8 cellular contexts compared by ENCODE assay signal in genomic region chr2:201261471-201261870, GRCh38. TPM values are rescaled to one million over a fixed set of nuclear protein-coding genes. Genes with fewer than 3 reads are reported as not detected.
DNase-seq lines count a peak whose midpoint lies in the region; ATAC-seq and TF ChIP-seq lines count a peak whose summit lies in the region.

No MANE protein-coding gene starts in this region.

- peaks cover 18 to 40% of the 10 kb centered on the region in 2 donors for H3K36me3 Mint-ChIP-seq in CD4-positive, alpha-beta memory T cell
- H3K36me3 Mint-ChIP-seq in T-cell (peaks cover 33% of the 10 kb centered on the region), neural progenitor cell (no peaks in the 10 kb centered on the region), Caco-2 (ENCODE audit: insufficient read depth, unreplicated experiment) (peaks cover 12% of the 10 kb centered on the region)
- peaks cover 36% of the 10 kb centered on the region for H3K36me3 Mint-ChIP-seq in activated naive CD4-positive, alpha-beta T cell treated with anti-CD3 and anti-CD28 coated beads, Interleukin-2, amount 10 ng/mL, durations not matched to agents 7 days and 5 days

- H3K27ac Mint-ChIP-seq in CD4-positive, alpha-beta memory T cell: peak overlapping the region; percentile 95 to 100 (median 99)
- peak overlapping the region; percentile 98 to 99 for H3K27ac Mint-ChIP-seq in T-cell
- peak overlapping the region; percentile 96 for H3K27ac Mint-ChIP-seq in activated naive CD4-positive, alpha-beta T cell treated with anti-CD3 and anti-CD28 coated beads, Interleukin-2, amount 10 ng/mL, durations not matched to agents 7 days and 5 days
- H3K27ac Mint-ChIP-seq in neural progenitor cell: no peak overlapping the region
- no peak overlapping the region for H3K27ac Mint-ChIP-seq in Caco-2 (ENCODE audit: unreplicated experiment)

- H3K79me2 ChIP-seq in neural progenitor cell (ENCODE audit: low read depth): no peaks in the 10 kb centered on the region

- H3K4me1 ChIP-seq in CD4-positive, alpha-beta memory T cell (ENCODE audit: insufficient read depth, low read length): peaks cover 79% of the 10 kb centered on the region
- H3K4me1 ChIP-seq in neural progenitor cell: peaks cover 11% of the 10 kb centered on the region
- peaks cover 8% of the 10 kb centered on the region for H3K4me1 ChIP-seq in Caco-2

- H2AFZ ChIP-seq in neural progenitor cell (replicated peaks): peak overlapping the region; percentile 53

- no peak for TF ChIP-seq CTCF in neural progenitor cell (IDR thresholded peaks at IDR 0.05)
- no peak for TF ChIP-seq CTCF in Caco-2 (IDR thresholded peaks at IDR 0.05; ENCODE audit: insufficient read depth in 1 of 2, low read depth in 1 of 2, low read length in 1 of 2, severe bottlenecking in 1 of 2, unreplicated experiment in 1 of 2)

- intact Hi-C loops in CD4-positive, alpha-beta memory T cell (cut with micrococcal nuclease): loop anchor here (2.0 kb wide), 1 partner anchor 17 kb away; no protein-coding TSS in a partner anchor
- intact Hi-C loops in Caco-2 (cut with micrococcal nuclease; ENCODE audit: unreplicated experiment): no loop called here

- H4K20me1 ChIP-seq in neural progenitor cell (ENCODE audit: low read depth): no peaks in the 10 kb centered on the region

- H3K9ac ChIP-seq in neural progenitor cell: no peak overlapping the region

- H3K4me1 Mint-ChIP-seq in CD4-positive, alpha-beta memory T cell: peaks cover 48 to 86% (median 65%) of the 10 kb centered on the region in 4 donors
- H3K4me1 Mint-ChIP-seq in T-cell: peaks cover 74 to 89% (median 78%) of the 10 kb centered on the region in 3 donors
- H3K4me1 Mint-ChIP-seq in activated naive CD4-positive, alpha-beta T cell treated with anti-CD3 and anti-CD28 coated beads, Interleukin-2, amount 10 ng/mL, durations not matched to agents 7 days and 5 days: peaks cover 81% of the 10 kb centered on the region
- peaks cover 26% of the 10 kb centered on the region for H3K4me1 Mint-ChIP-seq in neural progenitor cell
- H3K4me1 Mint-ChIP-seq in Caco-2 (ENCODE audit: low read depth, unreplicated experiment): peaks cover 8% of the 10 kb centered on the region

- POLR2A ChIA-PET in CD4-positive, alpha-beta memory T cell (lab: Charles Lee; ENCODE audit: partially characterized antibody): interaction anchor here (0.6 to 14.9 kb wide), 20 partner anchors 9 to 520 kb away, joined by 3 to 249 read pairs (median 16); partner anchors contain the start of genes ALS2, CASP10, CFLAR and CLK1
- POLR2A ChIA-PET in T-cell (lab: Charles Lee) (interaction anchor here (0.7 to 5.1 kb wide), 9 partner anchors 8 to 397 kb away, joined by 3 to 32 read pairs (median 5); partner anchors contain the start of gene CLK1 (in 1 of the 2)), Caco-2 (lab: Charles Lee) (no interaction called here)

- peak overlapping the region; percentile 86 for H3K27ac ChIP-seq in CD4-positive, alpha-beta memory T cell (ENCODE audit: low read depth, low read length)
- H3K27ac ChIP-seq in neural progenitor cell: no peak overlapping the region

- H3K4me3 ChIP-seq in CD4-positive, alpha-beta memory T cell (ENCODE audit: low read length in 2 of 2): peak overlapping the region; percentile 47 to 95
- H3K4me3 ChIP-seq in neural progenitor cell (no peak overlapping the region), Caco-2 (ENCODE audit: low read depth, low read length) (no peak overlapping the region)

- no peaks in the 10 kb centered on the region for H3K27me3 Mint-ChIP-seq in CD4-positive, alpha-beta memory T cell
- no peaks in the 10 kb centered on the region for H3K27me3 Mint-ChIP-seq in T-cell
- H3K27me3 Mint-ChIP-seq in activated naive CD4-positive, alpha-beta T cell treated with anti-CD3 and anti-CD28 coated beads, Interleukin-2, amount 10 ng/mL, durations not matched to agents 7 days and 5 days: no peaks in the 10 kb centered on the region
- peaks cover 4% of the 10 kb centered on the region for H3K27me3 Mint-ChIP-seq in neural progenitor cell (ENCODE audit: insufficient read depth, low read depth)
- H3K27me3 Mint-ChIP-seq in Caco-2 (ENCODE audit: insufficient read depth, unreplicated experiment): no peaks in the 10 kb centered on the region

- H3F3A ChIP-seq in neural progenitor cell (ENCODE audit: low read depth): peaks cover 2% of the 10 kb centered on the region

- CTCF ChIA-PET in CD4-positive, alpha-beta memory T cell (lab: Charles Lee; ENCODE audit: partially characterized antibody): interaction anchor here (0.6 to 9.0 kb wide), 7 partner anchors 12 to 193 kb away, joined by 3 to 108 read pairs (median 5); no protein-coding TSS in a partner anchor
- CTCF ChIA-PET in T-cell (lab: Charles Lee) (interaction anchor here (0.7 to 7.2 kb wide), 11 partner anchors 8 to 124 kb away, joined by 3 to 89 read pairs (median 4); no protein-coding TSS in a partner anchor), Caco-2 (lab: Charles Lee) (interaction anchor here (0.7 kb wide), 1 partner anchor 15 kb away, joined by 6 read pairs; no protein-coding TSS in a partner anchor)
- CTCF ChIA-PET in activated naive CD4-positive, alpha-beta T cell treated with anti-CD3 and anti-CD28 coated beads, Interleukin-2, amount 10 ng/mL, durations not matched to agents 7 days and 5 days (lab: Charles Lee): interaction anchor here (0.7 to 7.5 kb wide), 10 partner anchors 13 to 141 kb away, joined by 3 to 57 read pairs (median 5); partner anchors contain the start of gene CASP10

- peaks cover 0 to 2% (median 0%) of the 10 kb centered on the region in 8 donors for H3K9me3 Mint-ChIP-seq in CD4-positive, alpha-beta memory T cell
- H3K9me3 Mint-ChIP-seq in T-cell (no peaks in the 10 kb centered on the region), neural progenitor cell (no peaks in the 10 kb centered on the region), Caco-2 (ENCODE audit: unreplicated experiment) (no peaks in the 10 kb centered on the region)
- H3K9me3 Mint-ChIP-seq in activated naive CD4-positive, alpha-beta T cell treated with anti-CD3 and anti-CD28 coated beads, Interleukin-2, amount 10 ng/mL, durations not matched to agents 7 days and 5 days: no peaks in the 10 kb centered on the region

- H3K27me3 ChIP-seq in CD4-positive, alpha-beta memory T cell (ENCODE audit: insufficient read depth, low read length): no peaks in the 10 kb centered on the region
- H3K27me3 ChIP-seq in neural progenitor cell (no peaks in the 10 kb centered on the region), Caco-2 (replicated peaks; ENCODE audit: control insufficient read depth, insufficient read depth, low read length) (no peaks in the 10 kb centered on the region)

- peak overlapping the region; percentile 95 to 100 (median 98) for H3K4me3 Mint-ChIP-seq in CD4-positive, alpha-beta memory T cell
- H3K4me3 Mint-ChIP-seq in T-cell: peak overlapping the region; percentile 92 to 100 (median 97)
- peak overlapping the region; percentile 93 for H3K4me3 Mint-ChIP-seq in activated naive CD4-positive, alpha-beta T cell treated with anti-CD3 and anti-CD28 coated beads, Interleukin-2, amount 10 ng/mL, durations not matched to agents 7 days and 5 days
- H3K4me3 Mint-ChIP-seq in neural progenitor cell: no peak overlapping the region
- no peak overlapping the region for H3K4me3 Mint-ChIP-seq in Caco-2 (ENCODE audit: unreplicated experiment)

- ATAC-seq in T-cell (replicated peaks in 1 of 4) (peak in 3 of 4 experiments; percentile 6 to 11 (median 9)), HG03442 (IDR thresholded peaks at IDR 0.05; ENCODE audit: unreplicated experiment) (no peak), GM21390 (IDR thresholded peaks at IDR 0.05; ENCODE audit: unreplicated experiment) (no peak)

- peak; percentile 59 to 82 (median 64) for DNase-seq in CD4-positive, alpha-beta memory T cell
- DNase-seq in T-cell: peak in 33 of 34 experiments; percentile 23 to 63 (median 49)
- peak; percentile 83 for DNase-seq in activated naive CD4-positive, alpha-beta T cell treated with anti-CD3 and anti-CD28 coated beads, Interleukin-2, amount 10 ng/mL, durations not matched to agents 7 days and 5 days
- DNase-seq in neural progenitor cell (ENCODE audit: low spot score): no peak
- DNase-seq in NCI-H2171 (lab: John Stamatoyannopoulos, UW): no peak
- no peak for DNase-seq in Caco-2

- H3K4me2 ChIP-seq in neural progenitor cell: no peak overlapping the region

- no TSS peak for BruUV-seq in Caco-2 (replicated peaks; lab: Mats Ljungman, UMichigan)

- H3K9me3 ChIP-seq in CD4-positive, alpha-beta memory T cell (ENCODE audit: control insufficient read depth in 1 of 2, low read length in 2 of 2): no peaks in the 10 kb centered on the region
- no peaks in the 10 kb centered on the region for H3K9me3 ChIP-seq in neural progenitor cell (ENCODE audit: low read depth)
- H3K9me3 ChIP-seq in Caco-2: no peaks in the 10 kb centered on the region

- H3K36me3 ChIP-seq in CD4-positive, alpha-beta memory T cell (ENCODE audit: insufficient read depth, low read length): peaks cover 4% of the 10 kb centered on the region
- H3K36me3 ChIP-seq in neural progenitor cell: no peaks in the 10 kb centered on the region
- H3K36me3 ChIP-seq in Caco-2 (ENCODE audit: control insufficient read depth, insufficient read depth, low read length): no peaks in the 10 kb centered on the region

RNA-seq across cellular contexts. Expression of gene CASP8, which starts 1.1 kb away (rescaled TPM):
- total RNA-seq in CD4-positive, alpha-beta memory T cell: 100 to 1,000 TPM; 199 to 200 TPM
- 100 to 1,000 TPM in 1 of 2 donors, 10 to 100 TPM in 1; 30.6 to 108 TPM for polyA plus RNA-seq in CD4-positive, alpha-beta memory T cell
- total RNA-seq in T-cell (100 to 1,000 TPM; 116 to 306 (median 255) TPM), neural progenitor cell (ENCODE audit: low replicate concordance) (2.1 and 3.1 TPM in 2 replicates), Caco-2 (2022) (32.1 and 33.4 TPM in 2 replicates)

Comparison
In these comparisons a context has a peak if more than half of its experiments do, and no peak if none do; other contexts are left out.
1. DNase-seq: peak in CD4-positive, alpha-beta memory T cell (5 of 5), T-cell (33 of 34) and activated naive CD4-positive, alpha-beta T cell treated with anti-CD3 and anti-CD28 coated beads, Interleukin-2, amount 10 ng/mL, durations not matched to agents 7 days and 5 days (single experiment); none in neural progenitor cell (single experiment), NCI-H2171 (single experiment) and Caco-2 (0 of 2).
2. H3K4me3 ChIP-seq: peak in CD4-positive, alpha-beta memory T cell (2 of 2); none in neural progenitor cell (single experiment) and Caco-2 (single experiment).
3. H3K27ac Mint-ChIP-seq: peak in CD4-positive, alpha-beta memory T cell (7 of 7), T-cell (2 of 2) and activated naive CD4-positive, alpha-beta T cell treated with anti-CD3 and anti-CD28 coated beads, Interleukin-2, amount 10 ng/mL, durations not matched to agents 7 days and 5 days (single experiment); none in neural progenitor cell (single experiment) and Caco-2 (single experiment).
4. H3K4me3 Mint-ChIP-seq: peak in CD4-positive, alpha-beta memory T cell (8 of 8), T-cell (3 of 3) and activated naive CD4-positive, alpha-beta T cell treated with anti-CD3 and anti-CD28 coated beads, Interleukin-2, amount 10 ng/mL, durations not matched to agents 7 days and 5 days (single experiment); none in neural progenitor cell (single experiment) and Caco-2 (single experiment).
5. ATAC-seq: peak in T-cell (3 of 4); none in HG03442 (single experiment) and GM21390 (single experiment).